ENCODE assay signal across 13 cellular contexts in the genomic region with DNA sequence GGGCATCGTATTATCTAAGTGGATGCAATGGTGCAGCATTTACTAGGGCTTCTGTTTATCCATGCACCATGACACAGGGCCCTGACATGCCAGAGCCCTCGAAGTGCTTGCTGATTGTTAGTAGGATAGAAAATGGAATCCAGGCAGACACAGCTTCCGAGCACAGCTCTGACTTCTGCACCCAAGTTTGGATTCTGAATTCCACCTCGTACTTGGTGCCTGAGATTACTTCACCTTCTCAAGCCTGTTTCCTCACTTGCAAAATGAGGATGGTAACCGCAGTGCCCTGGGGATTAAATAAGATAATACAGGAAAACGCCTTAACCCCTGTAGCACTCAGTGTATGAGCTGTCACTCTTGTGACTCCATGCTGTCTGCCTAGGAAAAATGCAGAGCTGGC.
DNase-seq lines count a peak whose midpoint lies in the region; ATAC-seq and TF ChIP-seq lines count a peak whose summit lies in the region.
"Had no signal": no experiment of that assay in that cellular context is flagged by ENCODE, and none has a peak within 500 bp of the region (broad histone marks: within the 10 kb centered on the region; RNA-seq: fewer than 3 reads in every experiment).

No MANE protein-coding gene starts in this region.

- H3K4me1 ChIP-seq in muscle layer of colon (ENCODE audit: insufficient read depth, low read length) (peaks cover 18% of the 10 kb centered on the region), tibial artery (peaks cover 0 to 47% (median 22%) of the 10 kb centered on the region in 4 donors)
- no peaks in the 10 kb centered on the region for H3K4me1 ChIP-seq in naive thymus-derived CD4-positive, alpha-beta T cell (ENCODE audit: control insufficient read depth in 2 of 2, insufficient read depth in 2 of 2, low read length in 2 of 2)

- no peaks in the 10 kb centered on the region for H3K9me3 ChIP-seq in muscle layer of colon (ENCODE audit: low read length)
- no peaks in the 10 kb centered on the region for H3K9me3 ChIP-seq in tibial artery
- H3K9me3 ChIP-seq in naive thymus-derived CD4-positive, alpha-beta T cell (ENCODE audit: control insufficient read depth in 2 of 3, low read length in 3 of 3) = no peaks in the 10 kb centered on the region

- peaks cover 0 to 5% (median 0%) of the 10 kb centered on the region in 11 donors for H3K9me3 Mint-ChIP-seq in naive thymus-derived CD4-positive, alpha-beta T cell
- H3K9me3 Mint-ChIP-seq: activated naive CD8-positive, alpha-beta T cell treated with anti-CD3 and anti-CD28 coated beads, Interleukin-2, amount 50 U/mL, for 24 hours; stimulated activated naive B cell treated with anti-CD40 and anti-IgM and Interleukin-4, amounts not matched to agents 10 μg/mL and 1 μg/mL and 100 μg/mL, for 72 hours had no signal

- no peaks in the 10 kb centered on the region for H3K36me3 ChIP-seq in muscle layer of colon (ENCODE audit: insufficient read depth, low read length)
- H3K36me3 ChIP-seq in tibial artery = no peaks in the 10 kb centered on the region
- no peaks in the 10 kb centered on the region for H3K36me3 ChIP-seq in naive thymus-derived CD4-positive, alpha-beta T cell (ENCODE audit: control insufficient read depth in 2 of 3, insufficient read depth in 3 of 3, low read length in 3 of 3)

- H3K27me3 ChIP-seq in muscle layer of colon (ENCODE audit: control insufficient read depth in 1 of 2, insufficient read depth in 2 of 2, low read length in 2 of 2) (no peaks in the 10 kb centered on the region), tibial artery (no peaks in the 10 kb centered on the region)
- H3K27me3 ChIP-seq in naive thymus-derived CD4-positive, alpha-beta T cell (ENCODE audit: control insufficient read depth in 2 of 2, insufficient read depth in 2 of 2, low read length in 2 of 2) = no peaks in the 10 kb centered on the region

- CTCF ChIA-PET in naive thymus-derived CD4-positive, alpha-beta T cell (lab: Charles Lee) = no interaction called here

- POLR2A ChIA-PET in naive thymus-derived CD4-positive, alpha-beta T cell (lab: Charles Lee) = no interaction called here

- H3K9ac ChIP-seq in muscle layer of colon (ENCODE audit: low read length) = no peak overlapping the region

- no peak for ATAC-seq in naive thymus-derived CD4-positive, alpha-beta T cell
- ATAC-seq in HG02981 (IDR thresholded peaks at IDR 0.05; ENCODE audit: unreplicated experiment) = no peak
- ATAC-seq: activated naive CD8-positive, alpha-beta T cell treated with anti-CD3 and anti-CD28 coated beads, Interleukin-2, amount 50 U/mL, for 24 hours; HCT116; K562; stimulated activated naive B cell treated with anti-CD40 and anti-IgM and Interleukin-4, amounts not matched to agents 10 μg/mL and 1 μg/mL and 100 μg/mL, for 72 hours had no signal

- intact Hi-C loops in tibial artery (cut with DNase I; ENCODE audit: low total_unique reads) = no loop called here
- intact Hi-C loops in naive thymus-derived CD4-positive, alpha-beta T cell (cut with micrococcal nuclease) = no loop called here

- H3K27ac Mint-ChIP-seq in naive thymus-derived CD4-positive, alpha-beta T cell = no peak overlapping the region
- H3K27ac Mint-ChIP-seq: activated naive CD8-positive, alpha-beta T cell treated with anti-CD3 and anti-CD28 coated beads, Interleukin-2, amount 50 U/mL, for 24 hours; stimulated activated naive B cell treated with anti-CD40 and anti-IgM and Interleukin-4, amounts not matched to agents 10 μg/mL and 1 μg/mL and 100 μg/mL, for 72 hours had no signal

- no peaks in the 10 kb centered on the region for H3K4me1 Mint-ChIP-seq in naive thymus-derived CD4-positive, alpha-beta T cell
- H3K4me1 Mint-ChIP-seq: activated naive CD8-positive, alpha-beta T cell treated with anti-CD3 and anti-CD28 coated beads, Interleukin-2, amount 50 U/mL, for 24 hours; stimulated activated naive B cell treated with anti-CD40 and anti-IgM and Interleukin-4, amounts not matched to agents 10 μg/mL and 1 μg/mL and 100 μg/mL, for 72 hours had no signal

- H3K36me3 Mint-ChIP-seq in naive thymus-derived CD4-positive, alpha-beta T cell = no peaks in the 10 kb centered on the region
- H3K36me3 Mint-ChIP-seq: stimulated activated naive B cell treated with anti-CD40 and anti-IgM and Interleukin-4, amounts not matched to agents 10 μg/mL and 1 μg/mL and 100 μg/mL, for 72 hours had no signal

- H3K27ac ChIP-seq in muscle layer of colon (ENCODE audit: low read depth, low read length) = peak overlapping the region; percentile 21
- H3K27ac ChIP-seq in tibial artery = peak overlapping the region; percentile 53
- H3K27ac ChIP-seq in naive thymus-derived CD4-positive, alpha-beta T cell (ENCODE audit: low read depth, low read length) = no peak overlapping the region

- DNase-seq in M059J (ENCODE audit: low read depth) = peak; percentile 61
- DNase-seq in fibroblast of gingiva (ENCODE audit: low read depth) = peak; percentile 32
- DNase-seq in tibial artery = no peak
- DNase-seq in naive thymus-derived CD4-positive, alpha-beta T cell = no peak
- no peak for DNase-seq in activated T-cell treated with anti-CD3 and anti-CD28 coated beads, Interleukin-2, amount 50 U/mL, for 48 hours
- DNase-seq: activated naive CD8-positive, alpha-beta T cell treated with anti-CD3 and anti-CD28 coated beads, Interleukin-2, amount 50 U/mL, for 24 hours; NCI-H2029 treated with DMSO at 0.1 percent for 48 hours; stimulated activated naive B cell treated with anti-CD40 and anti-IgM and Interleukin-4, amounts not matched to agents 10 μg/mL and 1 μg/mL and 100 μg/mL, for 72 hours; T1000 had no signal

- H3K4me3 Mint-ChIP-seq in naive thymus-derived CD4-positive, alpha-beta T cell = no peak overlapping the region
- H3K4me3 Mint-ChIP-seq: activated naive CD8-positive, alpha-beta T cell treated with anti-CD3 and anti-CD28 coated beads, Interleukin-2, amount 50 U/mL, for 24 hours; stimulated activated naive B cell treated with anti-CD40 and anti-IgM and Interleukin-4, amounts not matched to agents 10 μg/mL and 1 μg/mL and 100 μg/mL, for 72 hours had no signal

- H3K4me3 ChIP-seq in muscle layer of colon (ENCODE audit: low read depth in 1 of 2, low read length in 2 of 2) (no peak overlapping the region), tibial artery (no peak overlapping the region)
- no peak overlapping the region for H3K4me3 ChIP-seq in naive thymus-derived CD4-positive, alpha-beta T cell (ENCODE audit: low read length)
- H3K4me3 ChIP-seq: K562 had no signal

- TF ChIP-seq CTCF in tibial artery (IDR thresholded peaks at IDR 0.05) = no peak

- H3K27me3 Mint-ChIP-seq in naive thymus-derived CD4-positive, alpha-beta T cell = peaks cover 0 to 6% (median 0%) of the 10 kb centered on the region in 5 donors

Comparison
In these comparisons a context has a peak if more than half of its experiments do, and no peak if none do; other contexts are left out.
1. DNase-seq: peak in M059J (single experiment) and fibroblast of gingiva (single experiment); none in tibial artery (0 of 2), naive thymus-derived CD4-positive, alpha-beta T cell (0 of 9) and activated T-cell treated with anti-CD3 and anti-CD28 coated beads, Interleukin-2, amount 50 U/mL, for 48 hours (0 of 2).